ENCODE assay signal across 24 cellular contexts in the genomic region with DNA sequence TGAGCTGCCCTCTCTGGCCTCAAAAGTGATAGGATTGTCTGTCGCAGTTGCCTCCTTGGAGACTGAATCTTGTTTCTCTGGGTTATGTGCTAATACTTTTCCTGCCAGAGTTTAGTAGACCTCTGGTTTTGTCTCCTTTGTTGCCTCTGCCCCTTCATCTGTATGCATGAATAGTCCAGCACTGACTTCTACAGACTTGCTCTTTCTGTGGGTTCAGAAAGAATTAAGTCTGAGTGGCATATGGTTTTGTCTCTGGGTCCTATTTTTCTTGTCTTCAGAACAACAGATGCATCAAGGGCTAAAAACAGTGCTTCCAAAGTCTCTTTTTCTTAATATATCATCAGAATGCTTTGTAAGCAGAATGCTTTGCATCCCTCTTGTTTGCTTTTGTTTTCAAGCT.
DNase-seq lines count a peak whose midpoint lies in the region; ATAC-seq and TF ChIP-seq lines count a peak whose summit lies in the region.
"Had no signal": no experiment of that assay in that cellular context is flagged by ENCODE, and none has a peak within 500 bp of the region (broad histone marks: within the 10 kb centered on the region; RNA-seq: fewer than 3 reads in every experiment).

No MANE protein-coding gene starts in this region.

- peak overlapping the region; percentile 9 for H3K4me3 Mint-ChIP-seq in neural crest cell
- H3K4me3 Mint-ChIP-seq: CD4-positive, alpha-beta memory T cell had no signal

- H3K4me1 Mint-ChIP-seq in neural crest cell: peaks cover 21% of the 10 kb centered on the region

- no peaks in the 10 kb centered on the region for H3K27me3 ChIP-seq in ectodermal cell (ENCODE audit: control insufficient read depth, insufficient read depth, low read length, poor library complexity, severe bottlenecking)

- H3K36me3 ChIP-seq in ectodermal cell (ENCODE audit: control insufficient read depth, insufficient read depth, low read length): no peaks in the 10 kb centered on the region

- peak overlapping the region; percentile 78 for H3K27ac ChIP-seq in ectodermal cell (ENCODE audit: insufficient read depth, low read depth, low read length, poor library complexity, severe bottlenecking)
- H3K27ac ChIP-seq: A549, HL-60 had no signal

- ATAC-seq in HG03521 (IDR thresholded peaks at IDR 0.05; ENCODE audit: unreplicated experiment): no peak
- ATAC-seq in HG03039 (IDR thresholded peaks at IDR 0.05; ENCODE audit: unreplicated experiment): no peak
- ATAC-seq: A549, HCT116 had no signal

- no peaks in the 10 kb centered on the region for H3K9me3 ChIP-seq in ectodermal cell (ENCODE audit: control insufficient read depth, low read length)
- H3K9me3 ChIP-seq: A549 had no signal

- H3K27me3 Mint-ChIP-seq in neural crest cell (ENCODE audit: low read depth): peaks cover 16% of the 10 kb centered on the region

- no peak for TF ChIP-seq CTCF in neural crest cell (conservative IDR thresholded peaks at IDR 0.05)

- H3K4me1 ChIP-seq in ectodermal cell (ENCODE audit: control insufficient read depth, insufficient read depth, low read length): peaks cover 19% of the 10 kb centered on the region
- H3K4me1 ChIP-seq: A549 had no signal

- 42 to 55% methylated on average over 1 of the region's 1 CpG for WGBS in ectodermal cell, 2 experiments

- H3K36me3 Mint-ChIP-seq in neural crest cell (ENCODE audit: low read depth): peaks cover 10% of the 10 kb centered on the region
- H3K36me3 Mint-ChIP-seq: CD4-positive, alpha-beta memory T cell had no signal

- H3K9me3 Mint-ChIP-seq in neural crest cell: no peaks in the 10 kb centered on the region

- no peak overlapping the region for H3K4me3 ChIP-seq in ectodermal cell (ENCODE audit: insufficient read depth, low read depth, low read length)
- H3K4me3 ChIP-seq: A549 had no signal

- DNase-seq in left kidney (ENCODE audit: low read depth, low spot score) (peak; percentile 18), neural crest cell (ENCODE audit: low read depth, low spot score) (no peak), retina (peak; percentile 3), NCI-H345 treated with DMSO at 0.1 percent for 48 hours (lab: John Stamatoyannopoulos, UW; ENCODE audit: unreplicated experiment) (no peak), GOT3 (lab: John Stamatoyannopoulos, UW) (no peak)
- DNase-seq: AML-193; C1 segment of cervical spinal cord; CD4-positive, alpha-beta memory T cell; COR-L47; DMS53; MV-4-11; NCI-H1105 treated with DMSO at 0.1 percent for 48 hours; NCI-H146; NCI-H1930; NCI-H510A; NCI-H69; Right ventricle myocardium superior; RPMI8226 had no signal

- no peak overlapping the region for H3K27ac Mint-ChIP-seq in neural crest cell (ENCODE audit: unreplicated experiment)
- H3K27ac Mint-ChIP-seq: CD4-positive, alpha-beta memory T cell had no signal

Comparison
In these comparisons a context has a peak if more than half of its experiments do, and no peak if none do; other contexts are left out.
1. DNase-seq: peak in left kidney (single experiment) and retina (single experiment); none in neural crest cell (single experiment), NCI-H345 treated with DMSO at 0.1 percent for 48 hours (single experiment) and GOT3 (single experiment).